Comparison of ENCODE assay signal across 8 cellular contexts in the genomic region with DNA sequence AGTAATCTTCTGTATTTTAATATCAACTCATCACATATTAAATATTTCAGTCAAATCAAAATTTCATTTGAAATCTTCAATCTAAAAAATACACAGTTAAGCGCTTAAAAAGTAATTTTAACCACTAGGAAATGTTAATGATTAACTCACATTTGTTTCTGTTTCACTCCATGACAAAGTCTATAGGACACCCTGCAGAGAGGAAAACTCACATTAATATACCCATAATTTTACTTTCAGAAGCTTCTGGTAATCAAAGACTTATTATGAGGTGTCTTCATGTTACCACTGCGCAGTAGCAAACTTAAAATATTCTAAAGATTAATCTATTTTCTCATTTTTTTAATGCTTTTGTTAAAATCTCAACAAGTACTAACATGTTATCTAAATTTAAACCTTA. TPM values are rescaled to one million over a fixed set of nuclear protein-coding genes. Genes with fewer than 3 reads are reported as not detected.
DNase-seq lines count a peak whose midpoint lies in the region; ATAC-seq and TF ChIP-seq lines count a peak whose summit lies in the region.

No MANE protein-coding gene starts in this region.

- H3K27ac Mint-ChIP-seq in activated CD4-positive, alpha-beta T cell treated with anti-CD3 and anti-CD28 coated beads, Interleukin-2, amount 10 ng/mL, durations not matched to agents 7 days and 5 days, result peak overlapping the region; percentile 98
- H3K27ac Mint-ChIP-seq in glutamatergic neuron (ENCODE audit: unreplicated experiment), result no peak overlapping the region
- peak overlapping the region in 1 of 2 donors; percentile 97 for H3K27ac Mint-ChIP-seq in stimulated activated naive CD8-positive, alpha-beta T cell treated with anti-CD3 and anti-CD28 coated beads, Interleukin-15, amount 100 ng/mL, for 72 hours
- no peak overlapping the region for H3K27ac Mint-ChIP-seq in nephron progenitor cell
- H3K27ac Mint-ChIP-seq in WTC11, result no peak overlapping the region

- CTCF ChIA-PET in activated CD4-positive, alpha-beta T cell treated with anti-CD3 and anti-CD28 coated beads, Interleukin-2, amount 10 ng/mL, durations not matched to agents 7 days and 5 days (lab: Charles Lee), result interaction anchor here (1.4 to 1.7 kb wide), 4 partner anchors 14 to 395 kb away, joined by 4 to 7 read pairs (median 5); a partner anchor contains a TSS
- CTCF ChIA-PET in WTC11 (lab: Charles Lee), result no interaction called here

- H3K36me3 Mint-ChIP-seq in activated CD4-positive, alpha-beta T cell treated with anti-CD3 and anti-CD28 coated beads, Interleukin-2, amount 10 ng/mL, durations not matched to agents 7 days and 5 days (ENCODE audit: low read depth), result peaks cover 7% of the 10 kb centered on the region
- H3K36me3 Mint-ChIP-seq in glutamatergic neuron (ENCODE audit: unreplicated experiment), result no peaks in the 10 kb centered on the region
- H3K36me3 Mint-ChIP-seq in nephron progenitor cell (ENCODE audit: low read depth), result no peaks in the 10 kb centered on the region
- no peaks in the 10 kb centered on the region for H3K36me3 Mint-ChIP-seq in WTC11

- H3K27me3 Mint-ChIP-seq in activated CD4-positive, alpha-beta T cell treated with anti-CD3 and anti-CD28 coated beads, Interleukin-2, amount 10 ng/mL, durations not matched to agents 7 days and 5 days, result peaks cover 15% of the 10 kb centered on the region
- H3K27me3 Mint-ChIP-seq in glutamatergic neuron (ENCODE audit: unreplicated experiment) (peaks cover 2% of the 10 kb centered on the region), nephron progenitor cell (ENCODE audit: low read depth, poor library complexity) (peaks cover 9% of the 10 kb centered on the region), WTC11 (ENCODE audit: low read depth) (peaks cover 11% of the 10 kb centered on the region)
- H3K27me3 Mint-ChIP-seq in stimulated activated naive CD8-positive, alpha-beta T cell treated with anti-CD3 and anti-CD28 coated beads, Interleukin-15, amount 100 ng/mL, for 72 hours, result peaks cover 23% of the 10 kb centered on the region

- TF ChIP-seq POLR2A in uterus (IDR thresholded peaks at IDR 0.05), result no peak

- peak overlapping the region; percentile 94 for H3K4me3 Mint-ChIP-seq in activated CD4-positive, alpha-beta T cell treated with anti-CD3 and anti-CD28 coated beads, Interleukin-2, amount 10 ng/mL, durations not matched to agents 7 days and 5 days
- H3K4me3 Mint-ChIP-seq in glutamatergic neuron (ENCODE audit: unreplicated experiment) (peak overlapping the region; percentile 52), nephron progenitor cell (no peak overlapping the region), WTC11 (no peak overlapping the region)
- H3K4me3 Mint-ChIP-seq in stimulated activated naive CD8-positive, alpha-beta T cell treated with anti-CD3 and anti-CD28 coated beads, Interleukin-15, amount 100 ng/mL, for 72 hours, result peak overlapping the region; percentile 81 to 91

- peaks cover 10% of the 10 kb centered on the region for H3K4me1 Mint-ChIP-seq in activated CD4-positive, alpha-beta T cell treated with anti-CD3 and anti-CD28 coated beads, Interleukin-2, amount 10 ng/mL, durations not matched to agents 7 days and 5 days
- H3K4me1 Mint-ChIP-seq in glutamatergic neuron (ENCODE audit: low read depth, unreplicated experiment) (no peaks in the 10 kb centered on the region), nephron progenitor cell (no peaks in the 10 kb centered on the region), WTC11 (no peaks in the 10 kb centered on the region)
- H3K4me1 Mint-ChIP-seq in stimulated activated naive CD8-positive, alpha-beta T cell treated with anti-CD3 and anti-CD28 coated beads, Interleukin-15, amount 100 ng/mL, for 72 hours, result peaks cover 5% of the 10 kb centered on the region

- no peaks in the 10 kb centered on the region for H3K36me3 ChIP-seq in uterus

- DNase-seq in activated CD4-positive, alpha-beta T cell treated with anti-CD3 and anti-CD28 coated beads, Interleukin-2, amount 10 ng/mL, durations not matched to agents 7 days and 5 days, result no peak
- no peak for DNase-seq in activated CD4-positive, alpha-beta T cell treated with anti-CD3 and anti-CD28 coated beads for 1 hour
- DNase-seq in glutamatergic neuron, result no peak
- no peak for DNase-seq in stimulated activated naive CD8-positive, alpha-beta T cell treated with anti-CD3 and anti-CD28 coated beads, Interleukin-15, amount 100 ng/mL, for 72 hours
- no peak for DNase-seq in nephron progenitor cell
- no peak for DNase-seq in uterus
- DNase-seq in WTC11 (ENCODE audit: low spot score), result no peak

- no peak for ATAC-seq in stimulated activated naive CD8-positive, alpha-beta T cell treated with anti-CD3 and anti-CD28 coated beads, Interleukin-15, amount 100 ng/mL, for 72 hours
- ATAC-seq in WTC11, result no peak

- no peaks in the 10 kb centered on the region for H3K9me3 ChIP-seq in uterus

- peaks cover 0 to 5% of the 10 kb centered on the region in 2 donors for H3K27me3 ChIP-seq in uterus

- intact Hi-C loops in uterus (cut with DNase I; ENCODE audit: low total_unique reads), result no loop called here

- H3K9me3 Mint-ChIP-seq in activated CD4-positive, alpha-beta T cell treated with anti-CD3 and anti-CD28 coated beads, Interleukin-2, amount 10 ng/mL, durations not matched to agents 7 days and 5 days, result peaks cover 3% of the 10 kb centered on the region
- H3K9me3 Mint-ChIP-seq in glutamatergic neuron (ENCODE audit: unreplicated experiment), result no peaks in the 10 kb centered on the region
- peaks cover 0 to 4% of the 10 kb centered on the region in 2 donors for H3K9me3 Mint-ChIP-seq in stimulated activated naive CD8-positive, alpha-beta T cell treated with anti-CD3 and anti-CD28 coated beads, Interleukin-15, amount 100 ng/mL, for 72 hours
- no peaks in the 10 kb centered on the region for H3K9me3 Mint-ChIP-seq in nephron progenitor cell
- H3K9me3 Mint-ChIP-seq in WTC11, result no peaks in the 10 kb centered on the region

- POLR2A ChIA-PET in activated CD4-positive, alpha-beta T cell treated with anti-CD3 and anti-CD28 coated beads, Interleukin-2, amount 10 ng/mL, durations not matched to agents 7 days and 5 days (lab: Charles Lee), result interaction anchor here (0.6 to 2.4 kb wide), 5 partner anchors 14 to 264 kb away, joined by 3 to 23 read pairs (median 4); a partner anchor contains a TSS
- POLR2A ChIA-PET in WTC11 (lab: Charles Lee), result interaction anchor here (1.2 kb wide), 1 partner anchor 41 kb away, joined by 4 read pairs; a partner anchor contains a TSS

- H3K4me1 ChIP-seq in uterus, result no peaks in the 10 kb centered on the region

- TF ChIP-seq CTCF in WI38 (IDR thresholded peaks at IDR 0.05; ENCODE audit: low read depth, low read length) (no peak), glutamatergic neuron (IDR thresholded peaks at IDR 0.05; ENCODE audit: partially characterized antibody, unreplicated experiment) (no peak), nephron progenitor cell (IDR thresholded peaks at IDR 0.05) (no peak), uterus (IDR thresholded peaks at IDR 0.05) (no peak), WTC11 (IDR thresholded peaks at IDR 0.05) (no peak)

- no peak overlapping the region for H3K27ac ChIP-seq in uterus

- peak overlapping the region; percentile 82 for H3K4me3 ChIP-seq in WI38 (ENCODE audit: low read depth, low read length)
- no peak overlapping the region for H3K4me3 ChIP-seq in uterus

TF ChIP-seq in WTC11, 78 proteins besides CTCF, POLR2A, EP300 and RAD21 (continues in another document):
- no peak for TF ChIP-seq RELA (CRISPR knock-in tag; IDR thresholded peaks at IDR 0.05; ENCODE audit: borderline replicate concordance)
- TF ChIP-seq TEAD4 (CRISPR knock-in tag; IDR thresholded peaks at IDR 0.05), result no peak
- TF ChIP-seq NR2C2 (CRISPR knock-in tag; IDR thresholded peaks at IDR 0.05), result no peak
- no peak for TF ChIP-seq NFE2L1 (CRISPR knock-in tag; IDR thresholded peaks at IDR 0.05)
- TF ChIP-seq SMAD4 (CRISPR knock-in tag; IDR thresholded peaks at IDR 0.05), result no peak
- TF ChIP-seq, protein P1, sequence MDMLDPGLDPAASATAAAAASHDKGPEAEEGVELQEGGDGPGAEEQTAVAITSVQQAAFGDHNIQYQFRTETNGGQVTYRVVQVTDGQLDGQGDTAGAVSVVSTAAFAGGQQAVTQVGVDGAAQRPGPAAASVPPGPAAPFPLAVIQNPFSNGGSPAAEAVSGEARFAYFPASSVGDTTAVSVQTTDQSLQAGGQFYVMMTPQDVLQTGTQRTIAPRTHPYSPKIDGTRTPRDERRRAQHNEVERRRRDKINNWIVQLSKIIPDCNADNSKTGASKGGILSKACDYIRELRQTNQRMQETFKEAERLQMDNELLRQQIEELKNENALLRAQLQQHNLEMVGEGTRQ (CRISPR knock-in tag; IDR thresholded peaks at IDR 0.05), result no peak
- no peak for TF ChIP-seq ZNF138 (CRISPR knock-in tag; conservative IDR thresholded peaks at IDR 0.05)
- no peak for TF ChIP-seq ZNF219 (CRISPR knock-in tag; IDR thresholded peaks at IDR 0.05; ENCODE audit: borderline replicate concordance)
- no peak for TF ChIP-seq NFATC4 (CRISPR knock-in tag; IDR thresholded peaks at IDR 0.05)
- TF ChIP-seq, protein P2, sequence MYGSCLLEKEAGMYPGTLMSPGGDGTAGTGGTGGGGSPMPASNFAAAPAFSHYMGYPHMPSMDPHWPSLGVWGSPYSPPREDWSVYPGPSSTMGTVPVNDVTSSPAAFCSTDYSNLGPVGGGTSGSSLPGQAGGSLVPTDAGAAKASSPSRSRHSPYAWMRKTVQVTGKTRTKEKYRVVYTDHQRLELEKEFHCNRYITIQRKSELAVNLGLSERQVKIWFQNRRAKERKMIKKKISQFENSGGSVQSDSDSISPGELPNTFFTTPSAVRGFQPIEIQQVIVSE (CRISPR knock-in tag; IDR thresholded peaks at IDR 0.05; ENCODE audit: borderline replicate concordance), result no peak
- TF ChIP-seq TCF7 (CRISPR knock-in tag; IDR thresholded peaks at IDR 0.05; ENCODE audit: low read depth), result no peak
- TF ChIP-seq ZNF416 (CRISPR knock-in tag; IDR thresholded peaks at IDR 0.05), result no peak
- no peak for TF ChIP-seq ESRRA (CRISPR knock-in tag; IDR thresholded peaks at IDR 0.05; ENCODE audit: borderline replicate concordance)
- TF ChIP-seq PRRX2 (CRISPR knock-in tag; IDR thresholded peaks at IDR 0.05), result no peak
- no peak for TF ChIP-seq ZNF232 (CRISPR knock-in tag; IDR thresholded peaks at IDR 0.05)
- no peak for TF ChIP-seq TEAD1 (CRISPR knock-in tag; IDR thresholded peaks at IDR 0.05)
- TF ChIP-seq SP1 (CRISPR knock-in tag; conservative IDR thresholded peaks at IDR 0.05), result no peak

RNA-seq across cellular contexts. Expression of a gene that starts 41.0 kb away (rescaled TPM):
- total RNA-seq in activated CD4-positive, alpha-beta T cell treated with anti-CD3 and anti-CD28 coated beads, Interleukin-2, amount 10 ng/mL, durations not matched to agents 7 days and 5 days, result 10 to 100 TPM; 17.8 to 18.9 TPM
- total RNA-seq in glutamatergic neuron (ENCODE audit: unreplicated experiment), result 39.0 TPM
- total RNA-seq in uterus, result 10 to 100 TPM; 12.4 to 82.3 (median 26.5) TPM
- total RNA-seq in WTC11 (2021), result 29.9 to 34.3 TPM (median 32.0 TPM) in 3 replicates

RNA-seq across cellular contexts. Expression of a gene that starts 45.7 kb away (rescaled TPM):
- total RNA-seq in activated CD4-positive, alpha-beta T cell treated with anti-CD3 and anti-CD28 coated beads, Interleukin-2, amount 10 ng/mL, durations not matched to agents 7 days and 5 days, result 1 to 10 TPM; 4.1 to 4.8 TPM
- total RNA-seq in glutamatergic neuron (ENCODE audit: unreplicated experiment), result 42.9 TPM
- 10 to 100 TPM in 1 of 4 donors, 1 to 10 TPM in 2, under 1 TPM in 1; 0.51 to 14.9 (median 4.5) TPM for total RNA-seq in uterus
- 25.7 to 27.3 TPM (median 27.1 TPM) in 3 replicates for total RNA-seq in WTC11 (2021)

Comparison
In these comparisons a context has a peak if more than half of its experiments do, and no peak if none do; other contexts are left out.
1. H3K4me3 Mint-ChIP-seq: peak in activated CD4-positive, alpha-beta T cell treated with anti-CD3 and anti-CD28 coated beads, Interleukin-2, amount 10 ng/mL, durations not matched to agents 7 days and 5 days (single experiment), glutamatergic neuron (single experiment) and stimulated activated naive CD8-positive, alpha-beta T cell treated with anti-CD3 and anti-CD28 coated beads, Interleukin-15, amount 100 ng/mL, for 72 hours (2 of 2); none in nephron progenitor cell (single experiment) and WTC11 (single experiment).